In the genomic region with DNA sequence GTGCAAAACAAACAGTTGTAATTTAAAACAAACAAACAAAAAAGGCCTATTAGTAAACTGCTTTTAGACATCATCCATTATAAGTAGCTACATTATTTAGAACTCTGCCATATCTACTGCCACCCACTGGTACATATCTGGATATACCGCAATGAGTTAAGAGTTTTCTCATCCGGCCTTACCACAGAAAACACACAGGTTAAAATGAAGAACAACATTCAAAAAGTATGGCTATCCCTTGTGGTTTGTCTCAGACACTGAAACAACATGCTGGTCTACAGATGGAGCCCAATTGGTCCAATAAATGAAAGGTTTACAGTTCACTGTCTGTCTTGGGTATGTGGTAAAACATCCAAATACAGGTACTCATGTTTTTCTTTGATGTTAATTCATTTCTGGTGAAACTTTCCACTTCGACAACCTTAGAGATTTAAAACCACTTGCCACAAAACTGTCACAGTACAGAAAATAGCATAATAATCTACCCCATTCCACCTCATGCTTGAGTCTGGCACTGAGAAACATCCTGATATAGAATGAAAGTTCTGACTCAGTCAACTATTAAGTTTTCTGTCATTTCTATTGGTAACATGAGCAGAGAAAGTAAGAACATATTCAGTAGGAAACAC, we compare ENCODE assay signal across 8 cellular contexts.
DNase-seq lines count a peak whose midpoint lies in the region; ATAC-seq and TF ChIP-seq lines count a peak whose summit lies in the region.

No MANE protein-coding gene starts in this region.

- peaks cover 4% of the 10 kb centered on the region for H3K4me1 ChIP-seq in left ventricle myocardium inferior
- no peaks in the 10 kb centered on the region for H3K4me1 ChIP-seq in effector memory CD4-positive, alpha-beta T cell (ENCODE audit: control insufficient read depth, insufficient read depth, low read length, poor library complexity, severe bottlenecking)

- H3K27ac ChIP-seq in left ventricle myocardium inferior (replicated peaks): no peak overlapping the region
- H3K27ac ChIP-seq in effector memory CD4-positive, alpha-beta T cell (ENCODE audit: insufficient read depth, low read length, poor library complexity, severe bottlenecking): no peak overlapping the region

- ATAC-seq in Right ventricle myocardium inferior (no peak), GM21390 (IDR thresholded peaks at IDR 0.05; ENCODE audit: unreplicated experiment) (peak; percentile 96), HG03558 (IDR thresholded peaks at IDR 0.05; ENCODE audit: extremely low read depth, unreplicated experiment) (peak; percentile 93), T-helper 17 cell (peak; percentile 59)

- peaks cover 22% of the 10 kb centered on the region for H3K9me3 ChIP-seq in left ventricle myocardium inferior (replicated peaks)
- no peaks in the 10 kb centered on the region for H3K9me3 ChIP-seq in T-helper 17 cell (ENCODE audit: control insufficient read depth, low read length, poor library complexity, severe bottlenecking)
- H3K9me3 ChIP-seq in effector memory CD4-positive, alpha-beta T cell (ENCODE audit: control insufficient read depth, low read length): no peaks in the 10 kb centered on the region

- H3K9me3 Mint-ChIP-seq in stimulated activated naive CD8-positive, alpha-beta T cell treated with anti-CD3 and anti-CD28 coated beads, Interleukin-15, Interleukin-2, amounts not matched to agents 100 ng/mL and 50 ng/mL, for 24 hours: peaks cover 9% of the 10 kb centered on the region

- H3K4me3 ChIP-seq in left ventricle myocardium inferior (no peak overlapping the region), fibroblast of villous mesenchyme (ENCODE audit: low read depth, low read length) (no peak overlapping the region)
- H3K4me3 ChIP-seq in effector memory CD4-positive, alpha-beta T cell (ENCODE audit: insufficient read depth, low read depth, low read length, poor library complexity, severe bottlenecking): no peak overlapping the region

- no peaks in the 10 kb centered on the region for H3K36me3 ChIP-seq in left ventricle myocardium inferior
- H3K36me3 ChIP-seq in effector memory CD4-positive, alpha-beta T cell (ENCODE audit: control insufficient read depth, insufficient read depth, low read length): no peaks in the 10 kb centered on the region

- H3K4me3 Mint-ChIP-seq in T-helper 17 cell: no peak overlapping the region
- H3K4me3 Mint-ChIP-seq in stimulated activated naive CD8-positive, alpha-beta T cell treated with anti-CD3 and anti-CD28 coated beads, Interleukin-15, Interleukin-2, amounts not matched to agents 100 ng/mL and 50 ng/mL, for 24 hours: no peak overlapping the region

- TF ChIP-seq CTCF in left ventricle myocardium inferior (IDR thresholded peaks at IDR 0.05; ENCODE audit: borderline replicate concordance) (peak; percentile 47), fibroblast of villous mesenchyme (IDR thresholded peaks at IDR 0.05; ENCODE audit: insufficient read depth, low read depth, low read length) (peak; percentile 65)

- DNase-seq in left ventricle myocardium inferior (no peak), Right ventricle myocardium inferior (ENCODE audit: missing footprints) (no peak), T-helper 17 cell (no peak), fibroblast of villous mesenchyme (ENCODE audit: low read depth) (peak; percentile 60)
- no peak for DNase-seq in effector memory CD4-positive, alpha-beta T cell

- intact Hi-C loops in left ventricle myocardium inferior (cut with micrococcal nuclease): no loop called here
- intact Hi-C loops in Right ventricle myocardium inferior (cut with DNase I): loop anchor here (10.0 kb wide), 1 partner anchor 372 kb away; a partner anchor contains a TSS

- H3K27me3 ChIP-seq in left ventricle myocardium inferior (ENCODE audit: low read depth): no peaks in the 10 kb centered on the region
- no peaks in the 10 kb centered on the region for H3K27me3 ChIP-seq in effector memory CD4-positive, alpha-beta T cell (replicated peaks; ENCODE audit: control insufficient read depth, insufficient read depth, low read length, poor library complexity, severe bottlenecking)

- no peaks in the 10 kb centered on the region for H3K27me3 Mint-ChIP-seq in T-helper 17 cell
- no peaks in the 10 kb centered on the region for H3K27me3 Mint-ChIP-seq in stimulated activated naive CD8-positive, alpha-beta T cell treated with anti-CD3 and anti-CD28 coated beads, Interleukin-15, Interleukin-2, amounts not matched to agents 100 ng/mL and 50 ng/mL, for 24 hours

- H3K4me1 Mint-ChIP-seq in T-helper 17 cell: peaks cover 4% of the 10 kb centered on the region
- peaks cover 16% of the 10 kb centered on the region for H3K4me1 Mint-ChIP-seq in stimulated activated naive CD8-positive, alpha-beta T cell treated with anti-CD3 and anti-CD28 coated beads, Interleukin-15, Interleukin-2, amounts not matched to agents 100 ng/mL and 50 ng/mL, for 24 hours (ENCODE audit: low read depth)

- no peak overlapping the region for H3K27ac Mint-ChIP-seq in T-helper 17 cell
- H3K27ac Mint-ChIP-seq in stimulated activated naive CD8-positive, alpha-beta T cell treated with anti-CD3 and anti-CD28 coated beads, Interleukin-15, Interleukin-2, amounts not matched to agents 100 ng/mL and 50 ng/mL, for 24 hours: peak overlapping the region; percentile 52

- peaks cover 2% of the 10 kb centered on the region for H3K36me3 Mint-ChIP-seq in T-helper 17 cell (ENCODE audit: low read depth)
- peaks cover 10% of the 10 kb centered on the region for H3K36me3 Mint-ChIP-seq in stimulated activated naive CD8-positive, alpha-beta T cell treated with anti-CD3 and anti-CD28 coated beads, Interleukin-15, Interleukin-2, amounts not matched to agents 100 ng/mL and 50 ng/mL, for 24 hours (ENCODE audit: low read depth)
